1 cellular context compared by ENCODE assay signal in genomic region chr17:1793447-1793806, GRCh38.
TF ChIP-seq lines count a peak whose summit lies in the region.

No MANE protein-coding gene starts in this region.

TF ChIP-seq in A549, 52 proteins besides CTCF, POLR2A, EP300 and RAD21 (continued from another document):
- TF ChIP-seq RCOR1 (IDR thresholded peaks at IDR 0.05; ENCODE audit: low read depth, low read length) (no peak), HEYL (CRISPR knock-in tag; IDR thresholded peaks at IDR 0.05) (no peak), RFX5 (IDR thresholded peaks at IDR 0.05) (no peak), ESRRA (IDR thresholded peaks at IDR 0.05; ENCODE audit: borderline replicate concordance, low read length) (no peak), ZC3H11A (IDR thresholded peaks at IDR 0.05) (no peak), SREBF2 (IDR thresholded peaks at IDR 0.05) (no peak), TFCP2L1 (CRISPR knock-in tag; IDR thresholded peaks at IDR 0.05) (no peak), BCL3 (IDR thresholded peaks at IDR 0.05) (no peak), NPAS2 (CRISPR knock-in tag; IDR thresholded peaks at IDR 0.05; ENCODE audit: borderline replicate concordance) (no peak), E2F6 (IDR thresholded peaks at IDR 0.05; ENCODE audit: borderline replicate concordance, low read depth) (no peak), ZFP36 (IDR thresholded peaks at IDR 0.05; ENCODE audit: borderline replicate concordance, partially characterized antibody) (no peak), FOSB (CRISPR knock-in tag; IDR thresholded peaks at IDR 0.05) (no peak), NR3C1 (IDR thresholded peaks at IDR 0.05) (no peak), HMGXB4 (CRISPR knock-in tag; IDR thresholded peaks at IDR 0.05; ENCODE audit: borderline replicate concordance) (no peak), GATA3 (IDR thresholded peaks at IDR 0.05; ENCODE audit: borderline replicate concordance) (no peak), EHMT2 (IDR thresholded peaks at IDR 0.05; ENCODE audit: low read depth) (no peak), MAX (IDR thresholded peaks at IDR 0.05) (no peak), SMC3 (IDR thresholded peaks at IDR 0.05) (no peak), HOXB5 (CRISPR knock-in tag; IDR thresholded peaks at IDR 0.05) (no peak)
TF ChIP-seq in A549: peak in this region for 0.
